9 cellular contexts compared by ENCODE assay signal in genomic region chr3:58685641-58686040, GRCh38. TPM values are rescaled to one million over a fixed set of nuclear protein-coding genes. Genes with fewer than 3 reads are reported as not detected.
"Had no signal": no experiment of that assay in that cellular context is flagged by ENCODE, and none has a peak within 500 bp of the region (broad histone marks: within the 10 kb centered on the region; RNA-seq: fewer than 3 reads in every experiment).

No MANE protein-coding gene starts in this region.

- H3K4me3 ChIP-seq: GM12878 had no signal

- DNase-seq: GDM1, GF-D8 had no signal

- FAIRE-seq: G401.6, GM12878, GM12891, GM12892, GM18507, GM19239 had no signal

- ATAC-seq: GM12878 had no signal

RNA-seq across cellular contexts. Expression of gene FAM3D, which starts 19.1 kb away (rescaled TPM):
- total RNA-seq: G401, GM12878 had no signal
